ENCODE assay signal across 1 cellular context in the genomic region with DNA sequence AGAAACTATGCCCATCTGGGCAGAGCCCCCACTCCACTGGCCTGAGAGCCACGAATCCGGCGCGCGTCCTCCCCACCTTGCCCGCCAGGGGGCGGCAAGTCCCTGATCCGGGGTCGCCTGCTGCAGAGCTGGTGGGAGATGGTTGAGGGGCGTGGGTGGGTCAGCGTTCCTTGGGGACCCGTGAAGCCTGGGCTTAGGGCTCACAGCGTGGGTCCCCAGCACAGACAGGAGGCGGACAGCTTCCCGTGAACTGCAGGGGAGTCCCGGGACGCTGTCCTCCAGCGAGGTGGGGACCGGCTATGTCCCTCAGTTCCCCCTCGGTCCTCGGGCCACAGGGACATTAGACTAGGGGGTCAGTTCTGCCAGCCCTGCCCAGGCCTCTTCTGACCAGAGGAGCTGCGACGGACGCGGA.
A peak's percentile ranks its signal among the peaks of the same experiment; 100 is the strongest.
TF ChIP-seq lines count a peak whose summit lies in the region.

No MANE protein-coding gene starts in this region.

TF ChIP-seq in K562, 482 proteins besides CTCF, POLR2A, EP300 and RAD21 (continues in another document):
- TF ChIP-seq JUND (IDR thresholded peaks at IDR 0.05; ENCODE audit: borderline replicate concordance, low read depth, low read length) (no peak), JUND (tag; IDR thresholded peaks at IDR 0.05; ENCODE audit: borderline replicate concordance, low read depth, low read length) (peak; percentile 10; the same call in 1 of the 3 replicates), DDX20 (tag; IDR thresholded peaks at IDR 0.05; ENCODE audit: low read depth) (no peak), NKRF (IDR thresholded peaks at IDR 0.05; ENCODE audit: borderline replicate concordance) (peak; percentile 87), HNRNPL (IDR thresholded peaks at IDR 0.05; ENCODE audit: low read depth, low read length) (0 out of 2 replicates have a peak, but pooled peaks have one; percentile 5), NFRKB (IDR thresholded peaks at IDR 0.05; ENCODE audit: low read depth) (peak; percentile 35; the same call in 1 of the 2 replicates), MTA1 (IDR thresholded peaks at IDR 0.05; ENCODE audit: borderline replicate concordance) (peak; percentile 64), ZFPM2 (CRISPR knock-in tag; IDR thresholded peaks at IDR 0.05) (0 out of 2 replicates have a peak, but pooled peaks have one; percentile 73), EGR1 (conservative IDR thresholded peaks at IDR 0.05) (peak; percentile 94), ZEB2 (IDR thresholded peaks at IDR 0.05) (peak; percentile 48; the same call in 1 of the 2 replicates), KHSRP (IDR thresholded peaks at IDR 0.05) (no peak), ARID2 (IDR thresholded peaks at IDR 0.05) (peak; percentile 76; the same call in 1 of the 2 replicates), NBN (IDR thresholded peaks at IDR 0.05; ENCODE audit: low read depth) (peak; percentile 48), PREB (CRISPR knock-in tag; IDR thresholded peaks at IDR 0.05) (peak; percentile 96), ZBTB7A (IDR thresholded peaks at IDR 0.05; ENCODE audit: borderline replicate concordance, control insufficient read depth, low read depth, low read length) (peak; percentile 100), TRIM25 (IDR thresholded peaks at IDR 0.05; ENCODE audit: borderline replicate concordance) (peak; percentile 53; the same call in 1 of the 2 replicates), TARDBP (IDR thresholded peaks at IDR 0.05) (peak; percentile 57; the same call in 1 of the 2 replicates), ZNF589 (CRISPR knock-in tag; IDR thresholded peaks at IDR 0.05; ENCODE audit: low read depth) (peak; percentile 38; the same call in 1 of the 2 replicates), KAT7 (CRISPR knock-in tag; IDR thresholded peaks at IDR 0.05; ENCODE audit: borderline replicate concordance) (peak; percentile 74; the same call in 1 of the 2 replicates), EHMT2 (IDR thresholded peaks at IDR 0.05) (no peak; the same call in 1 of the 2 replicates), PHF21A (IDR thresholded peaks at IDR 0.05; ENCODE audit: borderline replicate concordance, low read depth) (peak; percentile 80; the same call in 1 of the 2 replicates), ESRRA (IDR thresholded peaks at IDR 0.05; ENCODE audit: borderline replicate concordance, low read depth) (peak; percentile 18; the same call in 1 of the 2 replicates), PHTF2 (CRISPR knock-in tag; IDR thresholded peaks at IDR 0.05) (no peak), RB1 (IDR thresholded peaks at IDR 0.05; ENCODE audit: low read depth) (peak; percentile 72), ZFP91 (CRISPR knock-in tag; IDR thresholded peaks at IDR 0.05) (0 out of 2 replicates have a peak, but pooled peaks have one; percentile 39), FOXK2 (conservative IDR thresholded peaks at IDR 0.05 in 1 of 2, IDR thresholded peaks at IDR 0.05 in 1 of 2; ENCODE audit: low read depth in 2 of 2) (peak; percentile 22 to 78; a peak in 3 of 4 replicates), HDAC8 (tag; IDR thresholded peaks at IDR 0.05) (peak; percentile 54; the same call in 1 of the 2 replicates), ARID1B (IDR thresholded peaks at IDR 0.05) (peak; percentile 53), CBX8 (IDR thresholded peaks at IDR 0.05; ENCODE audit: borderline replicate concordance, extremely low read depth, low read depth, low read length, poor library complexity, severe bottlenecking) (no peak), HDAC2 (IDR thresholded peaks at IDR 0.05) (peak; percentile 93), SAP30 (IDR thresholded peaks at IDR 0.05; ENCODE audit: borderline replicate concordance, insufficient read depth, low read depth, low read length, poor library complexity, severe bottlenecking) (peak; percentile 90), ZSCAN32 (CRISPR knock-in tag; IDR thresholded peaks at IDR 0.05) (no peak), TRIM28 (IDR thresholded peaks at IDR 0.05) (no peak), CEBPG (CRISPR knock-in tag; IDR thresholded peaks at IDR 0.05) (no peak), CEBPG (tag; conservative IDR thresholded peaks at IDR 0.05 in 1 of 2, IDR thresholded peaks at IDR 0.05 in 1 of 2) (no peak)
- TF ChIP-seq, protein P1, sequence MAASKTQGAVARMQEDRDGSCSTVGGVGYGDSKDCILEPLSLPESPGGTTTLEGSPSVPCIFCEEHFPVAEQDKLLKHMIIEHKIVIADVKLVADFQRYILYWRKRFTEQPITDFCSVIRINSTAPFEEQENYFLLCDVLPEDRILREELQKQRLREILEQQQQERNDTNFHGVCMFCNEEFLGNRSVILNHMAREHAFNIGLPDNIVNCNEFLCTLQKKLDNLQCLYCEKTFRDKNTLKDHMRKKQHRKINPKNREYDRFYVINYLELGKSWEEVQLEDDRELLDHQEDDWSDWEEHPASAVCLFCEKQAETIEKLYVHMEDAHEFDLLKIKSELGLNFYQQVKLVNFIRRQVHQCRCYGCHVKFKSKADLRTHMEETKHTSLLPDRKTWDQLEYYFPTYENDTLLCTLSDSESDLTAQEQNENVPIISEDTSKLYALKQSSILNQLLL (CRISPR knock-in tag; IDR thresholded peaks at IDR 0.05; ENCODE audit: borderline replicate concordance), result no peak
- TF ChIP-seq, protein P2, sequence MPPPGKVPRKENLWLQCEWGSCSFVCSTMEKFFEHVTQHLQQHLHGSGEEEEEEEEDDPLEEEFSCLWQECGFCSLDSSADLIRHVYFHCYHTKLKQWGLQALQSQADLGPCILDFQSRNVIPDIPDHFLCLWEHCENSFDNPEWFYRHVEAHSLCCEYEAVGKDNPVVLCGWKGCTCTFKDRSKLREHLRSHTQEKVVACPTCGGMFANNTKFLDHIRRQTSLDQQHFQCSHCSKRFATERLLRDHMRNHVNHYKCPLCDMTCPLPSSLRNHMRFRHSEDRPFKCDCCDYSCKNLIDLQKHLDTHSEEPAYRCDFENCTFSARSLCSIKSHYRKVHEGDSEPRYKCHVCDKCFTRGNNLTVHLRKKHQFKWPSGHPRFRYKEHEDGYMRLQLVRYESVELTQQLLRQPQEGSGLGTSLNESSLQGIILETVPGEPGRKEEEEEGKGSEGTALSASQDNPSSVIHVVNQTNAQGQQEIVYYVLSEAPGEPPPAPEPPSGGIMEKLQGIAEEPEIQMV (tag; conservative IDR thresholded peaks at IDR 0.05; ENCODE audit: low read depth), result 0 out of 2 replicates have a peak, but pooled peaks have one; percentile 41
- TF ChIP-seq, protein P3, sequence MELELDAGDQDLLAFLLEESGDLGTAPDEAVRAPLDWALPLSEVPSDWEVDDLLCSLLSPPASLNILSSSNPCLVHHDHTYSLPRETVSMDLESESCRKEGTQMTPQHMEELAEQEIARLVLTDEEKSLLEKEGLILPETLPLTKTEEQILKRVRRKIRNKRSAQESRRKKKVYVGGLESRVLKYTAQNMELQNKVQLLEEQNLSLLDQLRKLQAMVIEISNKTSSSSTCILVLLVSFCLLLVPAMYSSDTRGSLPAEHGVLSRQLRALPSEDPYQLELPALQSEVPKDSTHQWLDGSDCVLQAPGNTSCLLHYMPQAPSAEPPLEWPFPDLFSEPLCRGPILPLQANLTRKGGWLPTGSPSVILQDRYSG (tag; conservative IDR thresholded peaks at IDR 0.05; ENCODE audit: low read depth), result no peak
- TF ChIP-seq, protein P4, sequence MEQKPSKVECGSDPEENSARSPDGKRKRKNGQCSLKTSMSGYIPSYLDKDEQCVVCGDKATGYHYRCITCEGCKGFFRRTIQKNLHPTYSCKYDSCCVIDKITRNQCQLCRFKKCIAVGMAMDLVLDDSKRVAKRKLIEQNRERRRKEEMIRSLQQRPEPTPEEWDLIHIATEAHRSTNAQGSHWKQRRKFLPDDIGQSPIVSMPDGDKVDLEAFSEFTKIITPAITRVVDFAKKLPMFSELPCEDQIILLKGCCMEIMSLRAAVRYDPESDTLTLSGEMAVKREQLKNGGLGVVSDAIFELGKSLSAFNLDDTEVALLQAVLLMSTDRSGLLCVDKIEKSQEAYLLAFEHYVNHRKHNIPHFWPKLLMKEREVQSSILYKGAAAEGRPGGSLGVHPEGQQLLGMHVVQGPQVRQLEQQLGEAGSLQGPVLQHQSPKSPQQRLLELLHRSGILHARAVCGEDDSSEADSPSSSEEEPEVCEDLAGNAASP (IDR thresholded peaks at IDR 0.05), result no peak
- TF ChIP-seq, protein P5, sequence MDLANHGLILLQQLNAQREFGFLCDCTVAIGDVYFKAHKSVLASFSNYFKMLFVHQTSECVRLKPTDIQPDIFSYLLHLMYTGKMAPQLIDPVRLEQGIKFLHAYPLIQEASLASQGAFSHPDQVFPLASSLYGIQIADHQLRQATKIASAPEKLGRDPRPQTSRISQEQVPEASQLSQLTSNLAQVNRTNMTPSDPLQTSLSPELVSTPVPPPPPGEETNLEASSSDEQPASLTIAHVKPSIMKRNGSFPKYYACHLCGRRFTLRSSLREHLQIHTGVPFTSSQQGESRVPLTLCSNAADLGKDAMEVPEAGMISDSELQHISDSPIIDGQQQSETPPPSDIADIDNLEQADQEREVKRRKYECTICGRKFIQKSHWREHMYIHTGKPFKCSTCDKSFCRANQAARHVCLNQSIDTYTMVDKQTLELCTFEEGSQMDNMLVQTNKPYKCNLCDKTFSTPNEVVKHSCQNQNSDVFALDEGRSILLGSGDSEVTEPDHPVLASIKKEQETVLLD (IDR thresholded peaks at IDR 0.05), result peak; percentile 85
- TF ChIP-seq, protein P6, sequence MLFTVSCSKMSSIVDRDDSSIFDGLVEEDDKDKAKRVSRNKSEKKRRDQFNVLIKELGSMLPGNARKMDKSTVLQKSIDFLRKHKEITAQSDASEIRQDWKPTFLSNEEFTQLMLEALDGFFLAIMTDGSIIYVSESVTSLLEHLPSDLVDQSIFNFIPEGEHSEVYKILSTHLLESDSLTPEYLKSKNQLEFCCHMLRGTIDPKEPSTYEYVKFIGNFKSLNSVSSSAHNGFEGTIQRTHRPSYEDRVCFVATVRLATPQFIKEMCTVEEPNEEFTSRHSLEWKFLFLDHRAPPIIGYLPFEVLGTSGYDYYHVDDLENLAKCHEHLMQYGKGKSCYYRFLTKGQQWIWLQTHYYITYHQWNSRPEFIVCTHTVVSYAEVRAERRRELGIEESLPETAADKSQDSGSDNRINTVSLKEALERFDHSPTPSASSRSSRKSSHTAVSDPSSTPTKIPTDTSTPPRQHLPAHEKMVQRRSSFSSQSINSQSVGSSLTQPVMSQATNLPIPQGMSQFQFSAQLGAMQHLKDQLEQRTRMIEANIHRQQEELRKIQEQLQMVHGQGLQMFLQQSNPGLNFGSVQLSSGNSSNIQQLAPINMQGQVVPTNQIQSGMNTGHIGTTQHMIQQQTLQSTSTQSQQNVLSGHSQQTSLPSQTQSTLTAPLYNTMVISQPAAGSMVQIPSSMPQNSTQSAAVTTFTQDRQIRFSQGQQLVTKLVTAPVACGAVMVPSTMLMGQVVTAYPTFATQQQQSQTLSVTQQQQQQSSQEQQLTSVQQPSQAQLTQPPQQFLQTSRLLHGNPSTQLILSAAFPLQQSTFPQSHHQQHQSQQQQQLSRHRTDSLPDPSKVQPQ (CRISPR knock-in tag; IDR thresholded peaks at IDR 0.05; ENCODE audit: borderline replicate concordance), result no peak
